8 cellular contexts compared by ENCODE assay signal in genomic region chr10:80260295-80261243, GRCh38. TPM values are rescaled to one million over a fixed set of nuclear protein-coding genes. Genes with fewer than 3 reads are reported as not detected.
DNase-seq lines count a peak whose midpoint lies in the region; ATAC-seq and TF ChIP-seq lines count a peak whose summit lies in the region.

No MANE protein-coding gene starts in this region.

- H2AFZ ChIP-seq in fibroblast of lung (ENCODE audit: low read length) = no peak overlapping the region
- H2AFZ ChIP-seq in osteoblast (ENCODE audit: low read length) = no peak overlapping the region

- H3K27ac ChIP-seq in fibroblast of lung (ENCODE audit: insufficient read depth, low read length) = no peak overlapping the region
- no peak overlapping the region for H3K27ac ChIP-seq in osteoblast (ENCODE audit: low read depth, low read length)

- H3K36me3 ChIP-seq in fibroblast of lung (ENCODE audit: control insufficient read depth, insufficient read depth, low read length) = no peaks in the 10 kb centered on the region
- no peaks in the 10 kb centered on the region for H3K36me3 ChIP-seq in osteoblast (ENCODE audit: insufficient read depth, low read length)

- H3K36me3 Mint-ChIP-seq in activated CD4-positive, alpha-beta T cell treated with anti-CD3 and anti-CD28 coated beads for 36 hours (ENCODE audit: low read depth) = no peaks in the 10 kb centered on the region

- CTCF ChIA-PET in activated CD4-positive, alpha-beta T cell treated with anti-CD3 and anti-CD28 coated beads for 36 hours (lab: Charles Lee) = interaction anchor here (0.6 to 2.6 kb wide), 12 partner anchors 13 to 1855 kb away, joined by 3 to 11 read pairs (median 3); no protein-coding TSS in a partner anchor

- ATAC-seq in HG03442 (IDR thresholded peaks at IDR 0.05; ENCODE audit: unreplicated experiment) = peak; percentile 37
- ATAC-seq in activated CD4-positive, alpha-beta T cell treated with anti-CD3 and anti-CD28 coated beads for 36 hours = peak; percentile 60
- ATAC-seq in HG02981 (IDR thresholded peaks at IDR 0.05; ENCODE audit: unreplicated experiment) = no peak
- no peak for ATAC-seq in GM18519 (IDR thresholded peaks at IDR 0.05; ENCODE audit: low FRiP score, unreplicated experiment)

- H3K9ac ChIP-seq in fibroblast of lung (ENCODE audit: insufficient read depth, low read length) = no peak overlapping the region

- H3K27me3 Mint-ChIP-seq in activated CD4-positive, alpha-beta T cell treated with anti-CD3 and anti-CD28 coated beads for 36 hours = no peaks in the 10 kb centered on the region

- H3K79me2 ChIP-seq in fibroblast of lung (ENCODE audit: control insufficient read depth, insufficient read depth, low read length) (no peaks in the 10 kb centered on the region), osteoblast (ENCODE audit: insufficient read depth, low read length) (no peaks in the 10 kb centered on the region)

- no peak overlapping the region for H3K4me3 Mint-ChIP-seq in activated CD4-positive, alpha-beta T cell treated with anti-CD3 and anti-CD28 coated beads for 36 hours

- no peaks in the 10 kb centered on the region for H4K20me1 ChIP-seq in fibroblast of lung (ENCODE audit: control insufficient read depth, extremely low read depth, insufficient read depth, low read length)
- H4K20me1 ChIP-seq in osteoblast (ENCODE audit: insufficient read depth, low read length) = no peaks in the 10 kb centered on the region

- peak; percentile 80 to 95 for TF ChIP-seq CTCF in fibroblast of lung (conservative IDR thresholded peaks at IDR 0.05 in 1 of 2, IDR thresholded peaks at IDR 0.05 in 1 of 2; ENCODE audit: low read depth in 1 of 2, low read length in 2 of 2)
- TF ChIP-seq CTCF in osteoblast (IDR thresholded peaks at IDR 0.05; ENCODE audit: extremely low read depth, low read depth, low read length) = peak; percentile 88

- no peaks in the 10 kb centered on the region for H3K4me1 ChIP-seq in fibroblast of lung (ENCODE audit: control insufficient read depth, extremely low read depth, insufficient read depth, low read length)
- H3K4me1 ChIP-seq in osteoblast (ENCODE audit: insufficient read depth, low read length) = no peaks in the 10 kb centered on the region

- no peaks in the 10 kb centered on the region for H3K9me3 Mint-ChIP-seq in activated CD4-positive, alpha-beta T cell treated with anti-CD3 and anti-CD28 coated beads for 36 hours (ENCODE audit: low read depth)

- no peaks in the 10 kb centered on the region for H3K4me1 Mint-ChIP-seq in activated CD4-positive, alpha-beta T cell treated with anti-CD3 and anti-CD28 coated beads for 36 hours

- H3K4me3 ChIP-seq in fibroblast of lung (replicated peaks in 1 of 4; ENCODE audit: control extremely low read depth in 1 of 4, insufficient read depth in 1 of 4, low read depth in 3 of 4, low read length in 4 of 4) (no peak overlapping the region), osteoblast (ENCODE audit: insufficient read depth, low read length) (no peak overlapping the region)

- intact Hi-C loops in activated CD4-positive, alpha-beta T cell treated with anti-CD3 and anti-CD28 coated beads for 36 hours (cut with DNase I, micrococcal nuclease) = loop anchor here in 1 of 2 experiments (1.0 kb wide), 1 partner anchor 117 kb away; no protein-coding TSS in a partner anchor

- H3K27ac Mint-ChIP-seq in activated CD4-positive, alpha-beta T cell treated with anti-CD3 and anti-CD28 coated beads for 36 hours = no peak overlapping the region

- H3K9me3 ChIP-seq in fibroblast of lung (ENCODE audit: control insufficient read depth, insufficient read depth, low read depth, low read length) (no peaks in the 10 kb centered on the region), osteoblast (ENCODE audit: low read depth, low read length) (no peaks in the 10 kb centered on the region)

- POLR2A ChIA-PET in activated CD4-positive, alpha-beta T cell treated with anti-CD3 and anti-CD28 coated beads for 36 hours (lab: Charles Lee) = interaction anchor here (0.6 kb wide), 1 partner anchor 39 kb away, joined by 4 read pairs; no protein-coding TSS in a partner anchor

- DNase-seq in DMS 273 (lab: John Stamatoyannopoulos, UW; ENCODE audit: unreplicated experiment) (peak; percentile 67), DMS 273 treated with DMSO at 0.1 percent for 48 hours (lab: John Stamatoyannopoulos, UW) (no peak), fibroblast of lung (ENCODE audit: low read depth in 2 of 2) (peak in 1 of 2 donors; percentile 12), osteoblast (ENCODE audit: insufficient read length, low spot score, missing footprints) (peak; percentile 48)
- peak; percentile 52 for DNase-seq in activated CD4-positive, alpha-beta T cell treated with anti-CD3 and anti-CD28 coated beads for 36 hours

- H3K4me2 ChIP-seq in fibroblast of lung (ENCODE audit: extremely low read depth, insufficient read depth, low read length) = no peak overlapping the region
- no peak overlapping the region for H3K4me2 ChIP-seq in osteoblast (ENCODE audit: insufficient read depth, low read length)

- H3K27me3 ChIP-seq in fibroblast of lung (ENCODE audit: control insufficient read depth, insufficient read depth, low read length) (peaks cover 2% of the 10 kb centered on the region), osteoblast (ENCODE audit: insufficient read depth, low read length) (peaks cover 7% of the 10 kb centered on the region)

RNA-seq across cellular contexts. Expression of gene MAT1A, which starts 28.9 kb away (rescaled TPM):
- total RNA-seq in activated CD4-positive, alpha-beta T cell treated with anti-CD3 and anti-CD28 coated beads for 36 hours = not detected
- total RNA-seq in fibroblast of lung (not detected in 2 replicates), osteoblast (not detected in 2 replicates)
- not detected in 2 replicates for polyA plus RNA-seq in fibroblast of lung
- not detected in 2 replicates for polyA plus RNA-seq in fibroblast of lung (2012)
- not detected in 2 replicates for polyA minus RNA-seq in fibroblast of lung (ENCODE audit: low replicate concordance)

RNA-seq across cellular contexts. Expression of gene ANXA11, which starts 55.2 kb away (rescaled TPM):
- 100 to 1,000 TPM; 256 to 348 TPM for total RNA-seq in activated CD4-positive, alpha-beta T cell treated with anti-CD3 and anti-CD28 coated beads for 36 hours
- 83.7 and 124 TPM in 2 replicates for total RNA-seq in fibroblast of lung
- 206 and 308 TPM in 2 replicates for polyA plus RNA-seq in fibroblast of lung
- polyA plus RNA-seq in fibroblast of lung (2012) = 724 and 1,112 TPM in 2 replicates
- polyA minus RNA-seq in fibroblast of lung (ENCODE audit: low replicate concordance) = 182 and 357 TPM in 2 replicates
- total RNA-seq in osteoblast = 112 and 113 TPM in 2 replicates

Comparison
In these comparisons a context has a peak if more than half of its experiments do, and no peak if none do; other contexts are left out.
1. ATAC-seq: peak in HG03442 (single experiment) and activated CD4-positive, alpha-beta T cell treated with anti-CD3 and anti-CD28 coated beads for 36 hours (single experiment); none in HG02981 (single experiment) and GM18519 (single experiment).